In the genomic region with DNA sequence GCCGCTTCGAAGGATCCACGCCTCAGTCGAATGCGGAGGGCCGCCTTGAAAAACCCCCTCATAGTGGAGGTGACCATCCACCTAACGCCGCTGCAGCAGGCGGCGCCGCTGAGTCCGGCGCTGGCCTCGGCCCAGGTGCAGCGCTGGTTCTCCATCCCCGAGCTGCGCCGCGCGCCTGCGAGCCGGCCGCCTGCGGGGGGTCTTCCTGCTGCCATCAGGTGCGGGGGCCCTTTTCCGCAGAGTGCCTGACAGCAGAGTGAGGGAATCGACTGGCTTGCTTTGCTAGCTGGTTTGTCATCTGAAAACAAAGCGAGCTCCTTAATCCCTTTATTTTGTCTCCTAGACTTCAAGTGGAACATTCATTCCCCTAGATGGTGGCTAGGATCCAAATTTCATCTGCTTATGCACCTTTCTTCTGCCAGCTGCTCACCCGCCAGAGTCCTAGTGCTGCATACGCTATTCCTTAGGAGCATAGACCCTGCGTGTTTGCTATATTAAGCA, we compare ENCODE assay signal across 8 cellular contexts. TPM values are rescaled to one million over a fixed set of nuclear protein-coding genes. Genes with fewer than 3 reads are reported as not detected.
DNase-seq lines count a peak whose midpoint lies in the region; ATAC-seq and TF ChIP-seq lines count a peak whose summit lies in the region.

No MANE protein-coding gene starts in this region.

- H3K36me3 Mint-ChIP-seq in GM23338 (ENCODE audit: low read depth) (no peaks in the 10 kb centered on the region), T-cell (no peaks in the 10 kb centered on the region), neural progenitor cell (no peaks in the 10 kb centered on the region)

- no peaks in the 10 kb centered on the region for H3K9me2 ChIP-seq in GM23338 (ENCODE audit: insufficient read depth)

- peak overlapping the region; percentile 74; the same call in 1 of the 2 replicates for H3K27ac Mint-ChIP-seq in GM23338
- H3K27ac Mint-ChIP-seq in T-cell: no peak overlapping the region
- no peak overlapping the region for H3K27ac Mint-ChIP-seq in neural progenitor cell

- H3K79me2 ChIP-seq in GM23338 (replicated peaks; ENCODE audit: insufficient read depth): no peaks in the 10 kb centered on the region
- H3K79me2 ChIP-seq in neural progenitor cell (ENCODE audit: low read depth): no peaks in the 10 kb centered on the region

- H4K20me1 ChIP-seq in GM23338 (replicated peaks; ENCODE audit: insufficient read depth): no peaks in the 10 kb centered on the region
- no peaks in the 10 kb centered on the region for H4K20me1 ChIP-seq in neural progenitor cell (ENCODE audit: low read depth)

- CTCF ChIA-PET in AG04449 (lab: Yijun Ruan, JAX) (interaction anchor here (1.0 to 11.8 kb wide), 9 partner anchors 8 to 339 kb away, joined by 3 to 199 read pairs (median 13); a partner anchor contains a TSS), T-cell (lab: Charles Lee) (no interaction called here)

- TF ChIP-seq CTCF in AG04449 (IDR thresholded peaks at IDR 0.05; ENCODE audit: insufficient read depth, low read length, missing control alignments): peak; percentile 39
- TF ChIP-seq CTCF in GM23338 (conservative IDR thresholded peaks at IDR 0.05; ENCODE audit: low read depth in 2 of 2): peak; percentile 27 to 68
- no peak for TF ChIP-seq CTCF in foreskin fibroblast (IDR thresholded peaks at IDR 0.05; ENCODE audit: low read depth, low read length)
- peak; percentile 42 for TF ChIP-seq CTCF in neural progenitor cell (IDR thresholded peaks at IDR 0.05)

- H3K27me3 ChIP-seq in GM23338 (ENCODE audit: insufficient read depth): no peaks in the 10 kb centered on the region
- peaks cover 36% of the 10 kb centered on the region for H3K27me3 ChIP-seq in neural progenitor cell

- ATAC-seq in GM23338: peak; percentile 89
- peak in 1 of 4 experiments; percentile 15 for ATAC-seq in T-cell (replicated peaks in 1 of 4)

- H3K9ac ChIP-seq in neural progenitor cell: no peak overlapping the region

- H3K4me1 Mint-ChIP-seq in GM23338: peaks cover 6% of the 10 kb centered on the region; the same call in 2 of the 3 replicates
- peaks cover 5 to 11% (median 8%) of the 10 kb centered on the region in 3 donors for H3K4me1 Mint-ChIP-seq in T-cell
- peaks cover 4% of the 10 kb centered on the region for H3K4me1 Mint-ChIP-seq in neural progenitor cell

- peak overlapping the region; percentile 84 for H3K27ac ChIP-seq in GM23338 (ENCODE audit: low read depth)
- H3K27ac ChIP-seq in neural progenitor cell: no peak overlapping the region

- H3K4me1 ChIP-seq in GM23338 (ENCODE audit: insufficient read depth) (peaks cover 6% of the 10 kb centered on the region; the same call in 1 of the 2 replicates), neural progenitor cell (peaks cover 4% of the 10 kb centered on the region)

- H3K9me3 Mint-ChIP-seq in GM23338 (no peaks in the 10 kb centered on the region), T-cell (no peaks in the 10 kb centered on the region), neural progenitor cell (no peaks in the 10 kb centered on the region)

- no peaks in the 10 kb centered on the region for H3K9me3 ChIP-seq in neural progenitor cell (ENCODE audit: low read depth)

- H3K4me3 Mint-ChIP-seq in GM23338 (peak overlapping the region; percentile 75), T-cell (peak overlapping the region; percentile 74 to 76 (median 76)), neural progenitor cell (peak overlapping the region; percentile 76)

- intact Hi-C loops in posterior vena cava (cut with DNase I): loop anchor here (5.0 kb wide), 1 partner anchor 127 kb away; no protein-coding TSS in a partner anchor

- H3K4me3 ChIP-seq in AG04449 (ENCODE audit: low read depth, low read length): peak overlapping the region; percentile 52; the same call in 1 of the 2 replicates
- peak overlapping the region; percentile 79 for H3K4me3 ChIP-seq in GM23338
- H3K4me3 ChIP-seq in foreskin fibroblast (ENCODE audit: low read depth in 1 of 2, low read length in 2 of 2): peak overlapping the region; percentile 39 to 51
- H3K4me3 ChIP-seq in neural progenitor cell: peak overlapping the region; percentile 62

- DNase-seq in AG04449 (ENCODE audit: low read depth, low spot score) (no peak), GM23338 (ENCODE audit: low spot score) (peak; percentile 94), T-cell (no peak), foreskin fibroblast (peak in 1 of 2 donors; percentile 49), neural progenitor cell (ENCODE audit: low spot score) (peak; percentile 82), posterior vena cava (ENCODE audit: low spot score) (no peak), A172 (ENCODE audit: low spot score) (no peak), NOMO-1 treated with DMSO at 0.1 percent for 48 hours (lab: John Stamatoyannopoulos, UW; ENCODE audit: unreplicated experiment) (no peak)

- H3K4me2 ChIP-seq in GM23338 (peak overlapping the region; percentile 92), neural progenitor cell (peak overlapping the region; percentile 93)

- POLR2A ChIA-PET in AG04449 (lab: Yijun Ruan, JAX): no interaction called here
- POLR2A ChIA-PET in T-cell (lab: Charles Lee): no interaction called here

- H2AFZ ChIP-seq in GM23338: peak overlapping the region; percentile 98
- peak overlapping the region; percentile 99 for H2AFZ ChIP-seq in neural progenitor cell (replicated peaks)

- peaks cover 11% of the 10 kb centered on the region for H3F3A ChIP-seq in GM23338 (replicated peaks; ENCODE audit: low read depth)
- H3F3A ChIP-seq in neural progenitor cell (ENCODE audit: low read depth): peaks cover 16% of the 10 kb centered on the region

- peaks cover 6% of the 10 kb centered on the region for H3K27me3 Mint-ChIP-seq in GM23338 (ENCODE audit: insufficient read depth, low read depth, poor library complexity)
- peaks cover 5 to 13% of the 10 kb centered on the region in 2 donors for H3K27me3 Mint-ChIP-seq in T-cell
- peaks cover 6% of the 10 kb centered on the region for H3K27me3 Mint-ChIP-seq in neural progenitor cell (ENCODE audit: insufficient read depth, low read depth)

- H3K36me3 ChIP-seq in GM23338 (ENCODE audit: insufficient read depth) (no peaks in the 10 kb centered on the region), neural progenitor cell (no peaks in the 10 kb centered on the region)

TF ChIP-seq in GM23338, 12 proteins besides CTCF, POLR2A, EP300 and RAD21:
- no peak for TF ChIP-seq JUNB (IDR thresholded peaks at IDR 0.05; ENCODE audit: unreplicated experiment)
- TF ChIP-seq POLR2AphosphoS5 (IDR thresholded peaks at IDR 0.05; ENCODE audit: low read depth): peak; percentile 55
- TF ChIP-seq, protein P1, sequence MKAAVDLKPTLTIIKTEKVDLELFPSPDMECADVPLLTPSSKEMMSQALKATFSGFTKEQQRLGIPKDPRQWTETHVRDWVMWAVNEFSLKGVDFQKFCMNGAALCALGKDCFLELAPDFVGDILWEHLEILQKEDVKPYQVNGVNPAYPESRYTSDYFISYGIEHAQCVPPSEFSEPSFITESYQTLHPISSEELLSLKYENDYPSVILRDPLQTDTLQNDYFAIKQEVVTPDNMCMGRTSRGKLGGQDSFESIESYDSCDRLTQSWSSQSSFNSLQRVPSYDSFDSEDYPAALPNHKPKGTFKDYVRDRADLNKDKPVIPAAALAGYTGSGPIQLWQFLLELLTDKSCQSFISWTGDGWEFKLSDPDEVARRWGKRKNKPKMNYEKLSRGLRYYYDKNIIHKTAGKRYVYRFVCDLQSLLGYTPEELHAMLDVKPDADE (IDR thresholded peaks at IDR 0.05): peak; percentile 85
- no peak for TF ChIP-seq NANOG (IDR thresholded peaks at IDR 0.05; ENCODE audit: borderline replicate concordance)
- no peak for TF ChIP-seq STAT1 (IDR thresholded peaks at IDR 0.05; ENCODE audit: unreplicated experiment)
- TF ChIP-seq EZH2phosphoT487 (IDR thresholded peaks at IDR 0.05; ENCODE audit: unreplicated experiment): no peak

RNA-seq across cellular contexts. Expression of a gene that starts 10.4 kb away (rescaled TPM):
- total RNA-seq in GM23338 (2014; rRNA removed; shearing (Covaris generic)): 7.6 and 10.6 TPM in 2 replicates
- polyA plus RNA-seq in GM23338 (2016; fragmentation: Nextera tagmentation; extraction: Ambion mirVana): 23.6 and 29.3 TPM in 2 replicates
- total RNA-seq in T-cell (1 to 10 TPM; 5.5 to 7.2 (median 6.2) TPM), neural progenitor cell (ENCODE audit: low replicate concordance) (11.7 and 29.4 TPM in 2 replicates), posterior vena cava (10 to 100 TPM; 20.2 to 32.7 TPM)
- total RNA-seq in A172 (2014; rRNA removed; shearing (Covaris generic)): 28.0 and 40.5 TPM in 2 replicates

RNA-seq across cellular contexts. Expression of a gene that starts 22.1 kb away (rescaled TPM):
- 0.83 TPM in 1 of 2 replicates, not detected in the other for total RNA-seq in GM23338 (2014; rRNA removed; shearing (Covaris generic))
- 0.24 and 0.44 TPM in 2 replicates for polyA plus RNA-seq in GM23338 (2016; fragmentation: Nextera tagmentation; extraction: Ambion mirVana)
- not detected for total RNA-seq in T-cell
- not detected in 2 replicates for total RNA-seq in neural progenitor cell (ENCODE audit: low replicate concordance)
- total RNA-seq in posterior vena cava: not detected
- total RNA-seq in A172 (2014; rRNA removed; shearing (Covaris generic)): not detected in 2 replicates

RNA-seq across cellular contexts. Expression of a gene that starts 42.7 kb away (rescaled TPM):
- 1.6 and 3.7 TPM in 2 replicates for total RNA-seq in GM23338 (2014; rRNA removed; shearing (Covaris generic))
- polyA plus RNA-seq in GM23338 (2016; fragmentation: Nextera tagmentation; extraction: Ambion mirVana): 0.97 and 1.0 TPM in 2 replicates
- total RNA-seq in T-cell: 1 to 10 TPM in 4 of 5 donors, under 1 TPM in 1; 0.55 to 1.6 (median 1.2) TPM
- 0.65 TPM in 1 of 2 replicates, not detected in the other for total RNA-seq in neural progenitor cell (ENCODE audit: low replicate concordance)
- 1 to 10 TPM in 1 of 2 donors, under 1 TPM in 1; 0.33 to 1.8 TPM for total RNA-seq in posterior vena cava
- not detected in 2 replicates for total RNA-seq in A172 (2014; rRNA removed; shearing (Covaris generic))

Comparison
In these comparisons a context has a peak if more than half of its experiments do, and no peak if none do; other contexts are left out.
1. DNase-seq: peak in GM23338 (single experiment) and neural progenitor cell (single experiment); none in AG04449 (single experiment), T-cell (0 of 34), posterior vena cava (single experiment), A172 (single experiment) and NOMO-1 treated with DMSO at 0.1 percent for 48 hours (single experiment).
2. Peak in every context shown above with its lines, with median percentiles within 50 percentile points of each other: H3K4me3 ChIP-seq and H3K4me3 Mint-ChIP-seq.